Comparison of ENCODE assay signal across 1 cellular context in genomic region chr4:86560447-86560846, GRCh38.
TF ChIP-seq lines count a peak whose summit lies in the region.

No MANE protein-coding gene starts in this region.

TF ChIP-seq in HEK293, 187 proteins besides CTCF, POLR2A, EP300 and RAD21 (continued from another document):
- no peak for TF ChIP-seq ZNF146 (tag by site-specific recombination; IDR thresholded peaks at IDR 0.05)
- TF ChIP-seq ZNF596 (tag by site-specific recombination; IDR thresholded peaks at IDR 0.05), result no peak
- TF ChIP-seq SCRT2 (tag by site-specific recombination; IDR thresholded peaks at IDR 0.05), result no peak
- TF ChIP-seq, protein P1, sequence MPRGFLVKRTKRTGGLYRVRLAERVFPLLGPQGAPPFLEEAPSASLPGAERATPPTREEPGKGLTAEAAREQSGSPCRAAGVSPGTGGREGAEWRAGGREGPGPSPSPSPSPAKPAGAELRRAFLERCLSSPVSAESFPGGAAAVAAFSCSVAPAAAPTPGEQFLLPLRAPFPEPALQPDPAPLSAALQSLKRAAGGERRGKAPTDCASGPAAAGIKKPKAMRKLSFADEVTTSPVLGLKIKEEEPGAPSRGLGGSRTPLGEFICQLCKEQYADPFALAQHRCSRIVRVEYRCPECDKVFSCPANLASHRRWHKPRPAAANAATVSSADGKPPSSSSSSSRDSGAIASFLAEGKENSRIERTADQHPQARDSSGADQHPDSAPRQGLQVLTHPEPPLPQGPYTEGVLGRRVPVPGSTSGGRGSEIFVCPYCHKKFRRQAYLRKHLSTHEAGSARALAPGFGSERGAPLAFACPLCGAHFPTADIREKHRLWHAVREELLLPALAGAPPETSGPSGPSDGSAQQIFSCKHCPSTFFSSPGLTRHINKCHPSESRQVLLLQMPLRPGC (tag by site-specific recombination; IDR thresholded peaks at IDR 0.05), result no peak
- no peak for TF ChIP-seq ZNF561 (tag by site-specific recombination; IDR thresholded peaks at IDR 0.05; ENCODE audit: borderline replicate concordance)
- no peak for TF ChIP-seq ZFP41 (tag by site-specific recombination; IDR thresholded peaks at IDR 0.05; ENCODE audit: borderline replicate concordance)
- TF ChIP-seq WT1 (tag by site-specific recombination; IDR thresholded peaks at IDR 0.05), result peak; percentile 69; the same call in 1 of the 2 replicates
- peak; percentile 93 for TF ChIP-seq OSR2 (tag by site-specific recombination; IDR thresholded peaks at IDR 0.05)
- no peak for TF ChIP-seq ZNF510 (tag by site-specific recombination; IDR thresholded peaks at IDR 0.05; ENCODE audit: insufficient replicate concordance)
- TF ChIP-seq SCRT1 (tag by site-specific recombination; IDR thresholded peaks at IDR 0.05; ENCODE audit: borderline replicate concordance), result no peak
- TF ChIP-seq ZNF488 (tag by site-specific recombination; IDR thresholded peaks at IDR 0.05), result 0 out of 2 replicates have a peak, but pooled peaks have one; percentile 30
- TF ChIP-seq ZNF629 (tag by site-specific recombination; IDR thresholded peaks at IDR 0.05), result no peak
- TF ChIP-seq ZNF624 (tag by site-specific recombination; IDR thresholded peaks at IDR 0.05), result no peak
- peak; percentile 83 for TF ChIP-seq ZNF843 (tag by site-specific recombination; IDR thresholded peaks at IDR 0.05)
- peak; percentile 40; the same call in 1 of the 2 replicates for TF ChIP-seq ZNF394 (tag by site-specific recombination; IDR thresholded peaks at IDR 0.05; ENCODE audit: borderline replicate concordance)
- no peak for TF ChIP-seq ZNF548 (tag by site-specific recombination; IDR thresholded peaks at IDR 0.05)
- TF ChIP-seq ZNF707 (tag by site-specific recombination; IDR thresholded peaks at IDR 0.05), result no peak
- TF ChIP-seq ZNF600 (tag by site-specific recombination; IDR thresholded peaks at IDR 0.05), result no peak
- TF ChIP-seq KLF17 (tag by site-specific recombination; IDR thresholded peaks at IDR 0.05), result no peak
- no peak for TF ChIP-seq OVOL3 (tag by site-specific recombination; IDR thresholded peaks at IDR 0.05)
- no peak for TF ChIP-seq ZNF426 (tag by site-specific recombination; IDR thresholded peaks at IDR 0.05)
- no peak for TF ChIP-seq ZSCAN18 (tag by site-specific recombination; IDR thresholded peaks at IDR 0.05)
- TF ChIP-seq ZBTB17 (tag by site-specific recombination; IDR thresholded peaks at IDR 0.05), result peak; percentile 25; the same call in 1 of the 2 replicates
- no peak for TF ChIP-seq ZNF704 (tag by site-specific recombination; IDR thresholded peaks at IDR 0.05)
- TF ChIP-seq ZNF157 (tag by site-specific recombination; IDR thresholded peaks at IDR 0.05), result no peak
- TF ChIP-seq, protein P2, sequence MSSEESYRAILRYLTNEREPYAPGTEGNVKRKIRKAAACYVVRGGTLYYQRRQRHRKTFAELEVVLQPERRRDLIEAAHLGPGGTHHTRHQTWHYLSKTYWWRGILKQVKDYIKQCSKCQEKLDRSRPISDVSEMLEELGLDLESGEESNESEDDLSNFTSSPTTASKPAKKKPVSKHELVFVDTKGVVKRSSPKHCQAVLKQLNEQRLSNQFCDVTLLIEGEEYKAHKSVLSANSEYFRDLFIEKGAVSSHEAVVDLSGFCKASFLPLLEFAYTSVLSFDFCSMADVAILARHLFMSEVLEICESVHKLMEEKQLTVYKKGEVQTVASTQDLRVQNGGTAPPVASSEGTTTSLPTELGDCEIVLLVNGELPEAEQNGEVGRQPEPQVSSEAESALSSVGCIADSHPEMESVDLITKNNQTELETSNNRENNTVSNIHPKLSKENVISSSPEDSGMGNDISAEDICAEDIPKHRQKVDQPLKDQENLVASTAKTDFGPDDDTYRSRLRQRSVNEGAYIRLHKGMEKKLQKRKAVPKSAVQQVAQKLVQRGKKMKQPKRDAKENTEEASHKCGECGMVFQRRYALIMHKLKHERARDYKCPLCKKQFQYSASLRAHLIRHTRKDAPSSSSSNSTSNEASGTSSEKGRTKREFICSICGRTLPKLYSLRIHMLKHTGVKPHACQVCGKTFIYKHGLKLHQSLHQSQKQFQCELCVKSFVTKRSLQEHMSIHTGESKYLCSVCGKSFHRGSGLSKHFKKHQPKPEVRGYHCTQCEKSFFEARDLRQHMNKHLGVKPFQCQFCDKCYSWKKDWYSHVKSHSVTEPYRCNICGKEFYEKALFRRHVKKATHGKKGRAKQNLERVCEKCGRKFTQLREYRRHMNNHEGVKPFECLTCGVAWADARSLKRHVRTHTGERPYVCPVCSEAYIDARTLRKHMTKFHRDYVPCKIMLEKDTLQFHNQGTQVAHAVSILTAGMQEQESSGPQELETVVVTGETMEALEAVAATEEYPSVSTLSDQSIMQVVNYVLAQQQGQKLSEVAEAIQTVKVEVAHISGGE (tag by site-specific recombination; conservative IDR thresholded peaks at IDR 0.05; ENCODE audit: low read depth), result no peak
- TF ChIP-seq MZF1 (tag by site-specific recombination; IDR thresholded peaks at IDR 0.05; ENCODE audit: borderline replicate concordance), result no peak
- TF ChIP-seq ZSCAN30 (tag by site-specific recombination; IDR thresholded peaks at IDR 0.05), result peak; percentile 24; the same call in 1 of the 2 replicates
- no peak for TF ChIP-seq ZNF677 (tag by site-specific recombination; IDR thresholded peaks at IDR 0.05)
- TF ChIP-seq, protein P3, sequence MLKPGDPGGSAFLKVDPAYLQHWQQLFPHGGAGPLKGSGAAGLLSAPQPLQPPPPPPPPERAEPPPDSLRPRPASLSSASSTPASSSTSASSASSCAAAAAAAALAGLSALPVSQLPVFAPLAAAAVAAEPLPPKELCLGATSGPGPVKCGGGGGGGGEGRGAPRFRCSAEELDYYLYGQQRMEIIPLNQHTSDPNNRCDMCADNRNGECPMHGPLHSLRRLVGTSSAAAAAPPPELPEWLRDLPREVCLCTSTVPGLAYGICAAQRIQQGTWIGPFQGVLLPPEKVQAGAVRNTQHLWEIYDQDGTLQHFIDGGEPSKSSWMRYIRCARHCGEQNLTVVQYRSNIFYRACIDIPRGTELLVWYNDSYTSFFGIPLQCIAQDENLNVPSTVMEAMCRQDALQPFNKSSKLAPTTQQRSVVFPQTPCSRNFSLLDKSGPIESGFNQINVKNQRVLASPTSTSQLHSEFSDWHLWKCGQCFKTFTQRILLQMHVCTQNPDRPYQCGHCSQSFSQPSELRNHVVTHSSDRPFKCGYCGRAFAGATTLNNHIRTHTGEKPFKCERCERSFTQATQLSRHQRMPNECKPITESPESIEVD (tag by site-specific recombination; IDR thresholded peaks at IDR 0.05), result peak; percentile 83
- TF ChIP-seq ZNF211 (tag by site-specific recombination; IDR thresholded peaks at IDR 0.05; ENCODE audit: low read depth), result no peak
- TF ChIP-seq ZNF701 (tag by site-specific recombination; IDR thresholded peaks at IDR 0.05), result no peak
- TF ChIP-seq ZBTB44 (tag by site-specific recombination; IDR thresholded peaks at IDR 0.05), result peak; percentile 68; the same call in 1 of the 2 replicates
- no peak for TF ChIP-seq TSHZ1 (tag by site-specific recombination; IDR thresholded peaks at IDR 0.05; ENCODE audit: borderline replicate concordance)
- peak; percentile 83 for TF ChIP-seq FEZF1 (tag by site-specific recombination; IDR thresholded peaks at IDR 0.05)
- TF ChIP-seq ZXDB (tag by site-specific recombination; IDR thresholded peaks at IDR 0.05), result peak; percentile 52; the same call in 1 of the 2 replicates
- 0 out of 2 replicates have a peak, but pooled peaks have one; percentile 16 for TF ChIP-seq GFI1B (tag by site-specific recombination; IDR thresholded peaks at IDR 0.05)
- TF ChIP-seq ZNF350 (tag by site-specific recombination; IDR thresholded peaks at IDR 0.05), result no peak
- TF ChIP-seq ZNF416 (tag by site-specific recombination; IDR thresholded peaks at IDR 0.05), result no peak
- TF ChIP-seq ZNF366 (tag by site-specific recombination; conservative IDR thresholded peaks at IDR 0.05), result peak; percentile 55
- no peak for TF ChIP-seq ZNF214 (tag by site-specific recombination; IDR thresholded peaks at IDR 0.05; ENCODE audit: borderline replicate concordance)
